ENCODE assay signal across 19 cellular contexts in genomic region chr9:117957267-117957666, GRCh38.
DNase-seq lines count a peak whose midpoint lies in the region; ATAC-seq, FAIRE-seq and TF ChIP-seq lines count a peak whose summit lies in the region.
"Had no signal": no experiment of that assay in that cellular context is flagged by ENCODE, and none has a peak within 500 bp of the region (broad histone marks: within the 10 kb centered on the region; RNA-seq: fewer than 3 reads in every experiment).

No MANE protein-coding gene starts in this region.

- CTCF ChIA-PET in activated CD8-positive, alpha-beta T cell treated with anti-CD3 and anti-CD28 coated beads for 36 hours (lab: Charles Lee), result no interaction called here

- no peak overlapping the region for H3K4me3 ChIP-seq in bronchial epithelial cell (ENCODE audit: low read depth, low read length)
- no peak overlapping the region for H3K4me3 ChIP-seq in urinary bladder (ENCODE audit: low read depth, low read length)
- H3K4me3 ChIP-seq: A549, right atrium auricular region had no signal

- no peaks in the 10 kb centered on the region for H3K9me3 Mint-ChIP-seq in activated CD8-positive, alpha-beta T cell treated with anti-CD3 and anti-CD28 coated beads for 36 hours
- H3K9me3 Mint-ChIP-seq: activated naive CD4-positive, alpha-beta T cell treated with anti-CD3 and anti-CD28 coated beads, Interleukin-2, amount 10 ng/mL, durations not matched to agents 7 days and 5 days; WTC11 had no signal

- no peaks in the 10 kb centered on the region for H3K36me3 Mint-ChIP-seq in activated CD8-positive, alpha-beta T cell treated with anti-CD3 and anti-CD28 coated beads for 36 hours (ENCODE audit: low read depth)
- H3K36me3 Mint-ChIP-seq: activated naive CD4-positive, alpha-beta T cell treated with anti-CD3 and anti-CD28 coated beads, Interleukin-2, amount 10 ng/mL, durations not matched to agents 7 days and 5 days; IgD-negative memory B cell; WTC11 had no signal

- H3K27ac ChIP-seq in urinary bladder (ENCODE audit: low read depth), result peak overlapping the region; percentile 39
- H3K27ac ChIP-seq: A549, right atrium auricular region had no signal

- H3K27me3 Mint-ChIP-seq in activated CD8-positive, alpha-beta T cell treated with anti-CD3 and anti-CD28 coated beads for 36 hours, result no peaks in the 10 kb centered on the region
- H3K27me3 Mint-ChIP-seq: activated naive CD4-positive, alpha-beta T cell treated with anti-CD3 and anti-CD28 coated beads, Interleukin-2, amount 10 ng/mL, durations not matched to agents 7 days and 5 days; IgD-negative memory B cell had no signal

- H3K27ac Mint-ChIP-seq in activated CD8-positive, alpha-beta T cell treated with anti-CD3 and anti-CD28 coated beads for 36 hours, result no peak overlapping the region
- H3K27ac Mint-ChIP-seq: activated naive CD4-positive, alpha-beta T cell treated with anti-CD3 and anti-CD28 coated beads, Interleukin-2, amount 10 ng/mL, durations not matched to agents 7 days and 5 days; IgD-negative memory B cell had no signal

- POLR2A ChIA-PET in activated CD8-positive, alpha-beta T cell treated with anti-CD3 and anti-CD28 coated beads for 36 hours (lab: Charles Lee), result no interaction called here

- H3K4me3 Mint-ChIP-seq in activated CD8-positive, alpha-beta T cell treated with anti-CD3 and anti-CD28 coated beads for 36 hours, result no peak overlapping the region
- H3K4me3 Mint-ChIP-seq: activated naive CD4-positive, alpha-beta T cell treated with anti-CD3 and anti-CD28 coated beads, Interleukin-2, amount 10 ng/mL, durations not matched to agents 7 days and 5 days; WTC11 had no signal

- DNase-seq in NCI-H345 (lab: John Stamatoyannopoulos, UW), result peak; percentile 24
- no peak for DNase-seq in NCI-H345 treated with DMSO at 0.1 percent for 48 hours (lab: John Stamatoyannopoulos, UW; ENCODE audit: unreplicated experiment)
- DNase-seq in NCI-H2171 treated with DMSO at 0.1 percent for 48 hours (lab: John Stamatoyannopoulos, UW), result peak; percentile 90
- peak; percentile 83 for DNase-seq in bronchial epithelial cell (ENCODE audit: low read depth)
- no peak for DNase-seq in activated CD8-positive, alpha-beta T cell treated with anti-CD3 and anti-CD28 coated beads for 36 hours
- DNase-seq: activated CD8-positive, alpha-beta memory T cell treated with anti-CD3 and anti-CD28 coated beads, Interleukin-2, amount 50 U/mL, for 4 hours; activated naive CD4-positive, alpha-beta T cell treated with anti-CD3 and anti-CD28 coated beads, Interleukin-2, amount 10 ng/mL, durations not matched to agents 7 days and 5 days; foreskin melanocyte; mesendoderm; NCI-H2227 treated with DMSO at 0.1 percent for 48 hours; trophoblast cell had no signal

- FAIRE-seq in bronchial epithelial cell (lab: Jason Lieb, UNC), result no peak
- FAIRE-seq: A549 had no signal

- TF ChIP-seq CTCF in bronchial epithelial cell (IDR thresholded peaks at IDR 0.05; ENCODE audit: insufficient read depth, low read length, severe bottlenecking), result no peak
- TF ChIP-seq CTCF in activated CD8-positive, alpha-beta T cell treated with anti-CD3 and anti-CD28 coated beads for 36 hours (IDR thresholded peaks at IDR 0.05), result no peak

- no peak for ATAC-seq in activated CD8-positive, alpha-beta T cell treated with anti-CD3 and anti-CD28 coated beads for 36 hours
- no peak for ATAC-seq in HG03378 (IDR thresholded peaks at IDR 0.05; ENCODE audit: unreplicated experiment)
- no peak for ATAC-seq in HG03342 (IDR thresholded peaks at IDR 0.05; ENCODE audit: unreplicated experiment)
- ATAC-seq: A549, Panc1, WTC11 had no signal

- no peaks in the 10 kb centered on the region for H3K4me1 ChIP-seq in urinary bladder (ENCODE audit: insufficient read depth)
- H3K4me1 ChIP-seq: A549, right atrium auricular region had no signal

- no peaks in the 10 kb centered on the region for H3K27me3 ChIP-seq in bronchial epithelial cell (ENCODE audit: control insufficient read depth, insufficient read depth, low read length)
- H3K27me3 ChIP-seq: right atrium auricular region had no signal

- no peaks in the 10 kb centered on the region for H3K4me1 Mint-ChIP-seq in activated CD8-positive, alpha-beta T cell treated with anti-CD3 and anti-CD28 coated beads for 36 hours (ENCODE audit: low read depth)
- H3K4me1 Mint-ChIP-seq: activated naive CD4-positive, alpha-beta T cell treated with anti-CD3 and anti-CD28 coated beads, Interleukin-2, amount 10 ng/mL, durations not matched to agents 7 days and 5 days had no signal

- WGBS in urinary bladder, result 54% methylated on average over 2 of the region's 2 CpGs

- H3K36me3 ChIP-seq in bronchial epithelial cell (ENCODE audit: control insufficient read depth, insufficient read depth, low read length), result no peaks in the 10 kb centered on the region
- no peaks in the 10 kb centered on the region for H3K36me3 ChIP-seq in urinary bladder (ENCODE audit: insufficient read depth)
- H3K36me3 ChIP-seq: right atrium auricular region had no signal

- intact Hi-C loops in activated CD8-positive, alpha-beta T cell treated with anti-CD3 and anti-CD28 coated beads for 36 hours (cut with micrococcal nuclease), result no loop called here

Comparison
In these comparisons a context has a peak if more than half of its experiments do, and no peak if none do; other contexts are left out.
1. DNase-seq: peak in NCI-H345 (single experiment), NCI-H2171 treated with DMSO at 0.1 percent for 48 hours (single experiment) and bronchial epithelial cell (single experiment); none in NCI-H345 treated with DMSO at 0.1 percent for 48 hours (single experiment) and activated CD8-positive, alpha-beta T cell treated with anti-CD3 and anti-CD28 coated beads for 36 hours (single experiment).